Comparison of ENCODE assay signal across 8 cellular contexts in the genomic region with DNA sequence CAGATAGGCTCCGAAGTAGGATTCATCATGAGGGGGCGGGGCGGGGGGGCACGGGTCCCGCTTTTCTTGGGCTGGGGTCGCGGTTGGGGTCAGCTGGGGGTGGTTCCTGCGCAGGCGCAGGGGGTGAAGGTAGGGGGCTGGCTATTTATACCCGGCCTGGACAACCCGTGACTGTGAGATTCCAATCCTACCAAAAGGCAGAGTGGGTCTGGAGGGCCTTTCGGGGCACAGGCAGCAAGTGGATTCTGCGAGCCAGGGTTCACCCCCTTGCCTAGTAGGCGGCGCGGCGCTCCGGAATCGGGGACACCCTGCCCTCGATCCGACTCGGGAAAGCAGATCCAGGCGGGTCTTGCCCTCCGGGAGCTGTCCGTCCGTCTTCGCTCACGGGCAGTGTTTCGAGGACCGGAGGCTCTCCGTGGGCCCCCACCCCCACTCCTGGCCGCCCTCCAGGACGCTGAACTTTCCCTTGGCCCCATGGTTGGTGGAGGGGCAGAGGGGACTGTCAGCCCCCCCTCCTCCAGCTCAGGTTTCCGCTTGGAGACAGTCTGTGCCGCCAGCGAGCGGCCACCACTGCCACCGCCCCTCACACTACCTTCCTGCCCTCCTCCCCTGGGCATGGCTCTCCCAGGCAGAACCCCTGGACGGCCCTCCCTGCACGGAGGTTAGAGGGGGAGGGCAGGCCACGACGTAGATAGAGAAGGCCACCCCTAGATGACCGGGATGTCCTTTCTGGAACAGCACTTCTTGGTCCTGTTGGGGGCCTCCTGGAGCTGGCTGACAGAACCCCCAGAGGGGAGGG. TPM values are rescaled to one million over a fixed set of nuclear protein-coding genes. Genes with fewer than 3 reads are reported as not detected.
DNase-seq lines count a peak whose midpoint lies in the region; ATAC-seq, FAIRE-seq and TF ChIP-seq lines count a peak whose summit lies in the region.

No MANE protein-coding gene starts in this region.

- ATAC-seq in lung (ENCODE audit: insufficient read depth, low FRiP score) (no peak), HG03520 (IDR thresholded peaks at IDR 0.05; ENCODE audit: unreplicated experiment) (no peak)

- H3K36me3 Mint-ChIP-seq in chondrocyte (ENCODE audit: low read depth), result no peaks in the 10 kb centered on the region

- H3K9me3 Mint-ChIP-seq in chondrocyte (ENCODE audit: low read depth), result no peaks in the 10 kb centered on the region

- H3K4me1 ChIP-seq in HUES64 (ENCODE audit: insufficient read depth, low read length) (peaks cover 6% of the 10 kb centered on the region; the same call in 1 of the 2 replicates), lung (ENCODE audit: control insufficient read depth in 2 of 2, insufficient read depth in 2 of 2, low read length in 2 of 2) (peaks cover 0 to 5% of the 10 kb centered on the region in 2 donors)

- peak overlapping the region; percentile 75 for H3K4me3 Mint-ChIP-seq in chondrocyte (ENCODE audit: unreplicated experiment)

- H3K4me3 ChIP-seq in HUES64 (ENCODE audit: low read length), result peak overlapping the region; percentile 81
- peak overlapping the region; percentile 25 for H3K4me3 ChIP-seq in lung

- H3K9ac ChIP-seq in HUES64 (ENCODE audit: low read depth, low read length), result peak overlapping the region; percentile 70

- H3K9me3 ChIP-seq in HUES64 (ENCODE audit: insufficient read depth, low read depth, low read length), result no peaks in the 10 kb centered on the region
- no peaks in the 10 kb centered on the region for H3K9me3 ChIP-seq in lung (ENCODE audit: control insufficient read depth in 2 of 2, insufficient read depth in 1 of 2, low read length in 1 of 2)

- TF ChIP-seq CTCF in chondrocyte (IDR thresholded peaks at IDR 0.05) (no peak), lung (IDR thresholded peaks at IDR 0.05; ENCODE audit: control extremely low read depth, extremely low read depth) (no peak)

- DNase-seq in 8988T, result peak; percentile 6
- DNase-seq in chondrocyte (ENCODE audit: low spot score), result no peak
- no peak for DNase-seq in lung (ENCODE audit: low spot score)
- DNase-seq in NCI-H510A treated with DMSO at 0.1 percent for 48 hours (lab: John Stamatoyannopoulos, UW), result no peak
- DNase-seq in GM19239 (ENCODE audit: insufficient read length, low spot score), result no peak
- no peak for DNase-seq in DMS53 (lab: John Stamatoyannopoulos, UW)

- H3K27me3 ChIP-seq in HUES64 (ENCODE audit: insufficient read depth, low read length) (peaks cover 13% of the 10 kb centered on the region), lung (ENCODE audit: control insufficient read depth, insufficient read depth) (no peaks in the 10 kb centered on the region)

- H3K27ac ChIP-seq in HUES64 (ENCODE audit: low read depth, low read length) (no peak overlapping the region; the same call in 1 of the 2 replicates), lung (ENCODE audit: low read depth in 1 of 2, low read length in 1 of 2) (peak overlapping the region in 1 of 2 donors; percentile 85)

- H3K4me1 Mint-ChIP-seq in chondrocyte (ENCODE audit: low read depth), result peaks cover 17% of the 10 kb centered on the region

- FAIRE-seq in GM19239 (lab: Jason Lieb, UNC), result no peak

- 3% methylated on average over 43 of the region's 43 CpGs for WGBS in HUES64
- WGBS in lung, 2 donors, result 1 to 4% methylated on average over 35 to 43 of the region's 43 CpGs

- H3K27ac Mint-ChIP-seq in chondrocyte (ENCODE audit: unreplicated experiment), result no peak overlapping the region

- peaks cover 3% of the 10 kb centered on the region; the same call in 1 of the 2 replicates for H3K36me3 ChIP-seq in HUES64 (ENCODE audit: insufficient read depth, low read length)
- H3K36me3 ChIP-seq in lung (ENCODE audit: control insufficient read depth in 2 of 2, insufficient read depth in 2 of 2, low read length in 2 of 2), result no peaks in the 10 kb centered on the region

- peaks cover 13% of the 10 kb centered on the region for H3K27me3 Mint-ChIP-seq in chondrocyte (ENCODE audit: low read depth)

RNA-seq across cellular contexts. Expression of gene SLC2A4, which starts 0.6 kb away (rescaled TPM):
- polyA plus RNA-seq in HUES64 (2013, experiment 1 of 2), result 2.6 TPM
- polyA plus RNA-seq in HUES64 (2013, experiment 2 of 2), result 3.6 TPM
- total RNA-seq in chondrocyte (0.15 to 0.38 TPM (median 0.30 TPM) in 3 replicates), lung (1 to 10 TPM; 1.2 to 2.0 TPM)
- polyA plus RNA-seq in lung, result 1 to 10 TPM; 1.1 to 1.3 TPM

RNA-seq across cellular contexts. Expression of gene YBX2, which starts 12.3 kb away (rescaled TPM):
- 12.9 TPM for polyA plus RNA-seq in HUES64 (2013, experiment 1 of 2)
- 20.0 TPM for polyA plus RNA-seq in HUES64 (2013, experiment 2 of 2)
- 0.56 to 0.57 TPM in 2 of 3 replicates, not detected in the other for total RNA-seq in chondrocyte
- total RNA-seq in lung, result under 1 TPM; 0.28 to 0.57 TPM
- under 1 TPM; 0.03 to 0.53 TPM for polyA plus RNA-seq in lung

RNA-seq across cellular contexts. Expression of gene CLDN7, which starts 19.9 kb away (rescaled TPM):
- polyA plus RNA-seq in HUES64 (2013, experiment 1 of 2), result 38.4 TPM
- 37.5 TPM for polyA plus RNA-seq in HUES64 (2013, experiment 2 of 2)
- total RNA-seq in chondrocyte (0.42 to 0.54 TPM (median 0.46 TPM) in 3 replicates), lung (100 to 1,000 TPM; 117 to 171 TPM)
- 100 to 1,000 TPM; 119 to 199 TPM for polyA plus RNA-seq in lung

RNA-seq across cellular contexts. Expression of gene EIF5A, which starts 25.3 kb away (rescaled TPM):
- polyA plus RNA-seq in HUES64 (2013, experiment 1 of 2), result 931 TPM
- 788 TPM for polyA plus RNA-seq in HUES64 (2013, experiment 2 of 2)
- total RNA-seq in chondrocyte (364 to 494 TPM (median 376 TPM) in 3 replicates), lung (100 to 1,000 TPM; 104 to 516 TPM)
- polyA plus RNA-seq in lung, result 100 to 1,000 TPM; 596 to 607 TPM

RNA-seq across cellular contexts. Expression of gene ELP5, which starts 30.1 kb away (rescaled TPM):
- polyA plus RNA-seq in HUES64 (2013, experiment 1 of 2), result 67.1 TPM
- 60.7 TPM for polyA plus RNA-seq in HUES64 (2013, experiment 2 of 2)
- total RNA-seq in chondrocyte (24.9 to 32.7 TPM (median 25.8 TPM) in 3 replicates), lung (10 to 100 TPM; 19.8 to 39.3 TPM)
- 10 to 100 TPM; 34.0 to 63.2 TPM for polyA plus RNA-seq in lung

Comparison
In these comparisons a context has a peak if more than half of its experiments do, and no peak if none do; other contexts are left out.
1. RNA of gene CLDN7, which starts 19.9 kb away (total RNA-seq): 117 to 171 TPM in lung; 0.42 to 0.54 TPM in chondrocyte; every median in the first group is over 10 times any median in the second.